ENCODE assay signal across 23 cellular contexts in the genomic region with DNA sequence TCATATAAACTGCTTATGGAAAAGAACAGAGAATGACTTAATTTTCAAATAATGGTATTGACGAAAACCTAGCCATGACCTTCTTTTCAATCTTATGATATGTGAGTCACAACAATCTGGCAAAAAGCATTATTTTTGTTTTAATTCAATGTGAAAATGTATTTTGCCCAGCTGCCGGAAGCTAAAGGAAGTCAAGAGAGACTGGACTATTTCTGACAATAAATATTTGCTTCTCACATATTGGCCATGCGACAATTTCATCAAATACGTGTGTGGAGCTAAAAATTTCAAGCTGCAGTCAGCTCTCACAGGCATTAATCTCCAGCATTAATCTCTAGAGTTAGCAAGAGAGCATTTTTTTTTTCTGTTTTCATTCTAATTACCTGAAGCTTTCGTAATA.
"Had no signal": no experiment of that assay in that cellular context is flagged by ENCODE, and none has a peak within 500 bp of the region (broad histone marks: within the 10 kb centered on the region; RNA-seq: fewer than 3 reads in every experiment).

No MANE protein-coding gene starts in this region.

- ATAC-seq: activated CD4-positive, alpha-beta T cell treated with anti-CD3 and anti-CD28 coated beads for 36 hours; body of pancreas; effector memory CD8-positive, alpha-beta T cell; esophagus mucosa; foreskin keratinocyte; heart right ventricle; psoas muscle; stimulated activated naive B cell treated with anti-CD40 and anti-IgM and Interleukin-4, amounts not matched to agents 10 μg/mL and 1 μg/mL and 100 μg/mL, for 72 hours had no signal

- DNase-seq: activated CD4-positive, alpha-beta T cell treated with anti-CD3 and anti-CD28 coated beads for 36 hours; activated CD4-positive, alpha-beta T cell treated with anti-CD3 and anti-CD28 coated beads, Interleukin-2, amount 50 U/mL, for 4 hours; activated CD4-positive, CD25-positive, alpha-beta regulatory T cell; activated effector memory CD4-positive, alpha-beta T cell treated with Interleukin-2 at 50 U/mL for 16 hours; activated naive CD4-positive, alpha-beta T cell treated with Interleukin-2 at 50 U/mL for 16 hours; aorta; body of pancreas; effector memory CD8-positive, alpha-beta T cell; foreskin keratinocyte; heart right ventricle; left ventricle myocardium inferior; naive B cell; nephron progenitor cell; nucleus accumbens; pancreas; psoas muscle; stimulated activated CD4-positive, alpha-beta T cell treated with anti-CD3 and anti-CD28 coated beads, Interleukin-1b, Interleukin-23, amount 100 ng/mL, for 48 hours; stimulated activated naive B cell treated with anti-CD40 and anti-IgM and Interleukin-4, amounts not matched to agents 10 μg/mL and 1 μg/mL and 100 μg/mL, for 72 hours; stomach; T-helper 1 cell; thyroid gland; upper lobe of left lung had no signal
